ENCODE assay signal across 35 cellular contexts in genomic region chr11:59965424-59965823, GRCh38. TPM values are rescaled to one million over a fixed set of nuclear protein-coding genes. Genes with fewer than 3 reads are reported as not detected.
"Had no signal": no experiment of that assay in that cellular context is flagged by ENCODE, and none has a peak within 500 bp of the region (broad histone marks: within the 10 kb centered on the region; RNA-seq: fewer than 3 reads in every experiment).

No MANE protein-coding gene starts in this region.

- H3K79me2 ChIP-seq: parathyroid adenoma had no signal

- H2AFZ ChIP-seq: neural progenitor cell, parathyroid adenoma had no signal

- H3K36me3 ChIP-seq: neural progenitor cell, ovary, spleen, suprapubic skin, tibial artery, transverse colon, vagina had no signal

- DNase-seq: naive thymus-derived CD4-positive, alpha-beta T cell; natural killer cell; occipital lobe; ovary; posterior cingulate gyrus; psoas muscle; right cardiac atrium; spleen; stimulated activated CD4-positive, alpha-beta T cell treated with anti-CD3 and anti-CD28 coated beads, Interleukin-12 subunit alpha, Interleukin-12 subunit beta, amount 100 ng/mL, for 4 hours; stimulated activated CD4-positive, alpha-beta T cell treated with anti-CD3 and anti-CD28 coated beads, Interleukin-1b, Interleukin-23, amount 100 ng/mL, for 48 hours; stimulated activated CD4-positive, alpha-beta T cell treated with anti-CD3 and anti-CD28 coated beads, Interleukin-4, amount 100 ng/mL, for 1 hour; stimulated activated CD4-positive, alpha-beta T cell treated with anti-CD3 and anti-CD28 coated beads, Interleukin-4, amount 100 ng/mL, for 4 hours; stimulated activated CD8-positive, alpha-beta memory T cell treated with anti-CD3 and anti-CD28 coated beads, Interleukin-4, amount 100 ng/mL, for 48 hours; stimulated activated naive CD4-positive, alpha-beta T cell; stimulated activated naive CD8-positive, alpha-beta T cell treated with anti-CD3 and anti-CD28 coated beads, Interleukin-15, amount 100 ng/mL, for 72 hours; stimulated activated naive CD8-positive, alpha-beta T cell treated with anti-CD3 and anti-CD28 coated beads, Interleukin-15, Interleukin-2, amounts not matched to agents 100 U/mL and 50 U/mL, for 24 hours; substantia nigra; testis; tibial artery; transverse colon had no signal

- H3K9me3 ChIP-seq: ovary, psoas muscle, spleen, suprapubic skin, testis, tibial artery, transverse colon, vagina had no signal

- H3K9ac ChIP-seq: neural progenitor cell, parathyroid adenoma had no signal

- H3K27ac ChIP-seq: neural progenitor cell, ovary, parathyroid adenoma, psoas muscle, skin epidermis, spleen, suprapubic skin, tibial artery, transverse colon, vagina had no signal

- H3K4me3 ChIP-seq: neural progenitor cell, ovary, psoas muscle, skin epidermis, smooth muscle cell, spleen, suprapubic skin, testis, tibial artery, transverse colon, vagina had no signal

- FAIRE-seq: urothelium cell line had no signal

- ATAC-seq: naive thymus-derived CD4-positive, alpha-beta T cell; natural killer cell; psoas muscle; right cardiac atrium; sciatic nerve; stimulated activated memory B cell treated with anti-CD40 and anti-IgM and Interleukin-4, amounts not matched to agents 10 μg/mL and 1 μg/mL and 100 μg/mL, for 72 hours; stimulated activated naive CD8-positive, alpha-beta T cell treated with anti-CD3 and anti-CD28 coated beads, Interleukin-15, amount 100 ng/mL, for 72 hours; stimulated activated naive CD8-positive, alpha-beta T cell treated with anti-CD3 and anti-CD28 coated beads, Interleukin-15, Interleukin-2, amounts not matched to agents 100 U/mL and 50 U/mL, for 24 hours had no signal

- H3K4me2 ChIP-seq: neural progenitor cell, smooth muscle cell had no signal

- H3K27me3 ChIP-seq: neural progenitor cell, ovary, spleen, suprapubic skin, testis, tibial artery, transverse colon, vagina had no signal

- H3K4me1 ChIP-seq: neural progenitor cell, parathyroid adenoma, psoas muscle, suprapubic skin, tibial artery, vagina had no signal

RNA-seq across cellular contexts. Expression of gene OOSP4A, which starts 1.6 kb away (rescaled TPM):
- total RNA-seq: naive thymus-derived CD4-positive, alpha-beta T cell; natural killer cell; occipital lobe; osteoblast; ovary; progenitor cell of endocrine pancreas; psoas muscle; renal cortical epithelial cell; right cardiac atrium; sciatic nerve; smooth muscle cell; spleen; suprapubic skin; testis; transverse colon; ureter; vagina had no signal
- polyA plus RNA-seq: naive thymus-derived CD4-positive, alpha-beta T cell; neural cell; psoas muscle; right cardiac atrium; smooth muscle cell; spleen had no signal

RNA-seq across cellular contexts. Expression of gene OOSP1, which starts 27.2 kb away (rescaled TPM):
- total RNA-seq: naive thymus-derived CD4-positive, alpha-beta T cell; osteoblast; ovary; progenitor cell of endocrine pancreas; psoas muscle; right cardiac atrium; sciatic nerve; smooth muscle cell; spleen; suprapubic skin; transverse colon; ureter; vagina had no signal
- polyA plus RNA-seq: naive thymus-derived CD4-positive, alpha-beta T cell; neural cell; ovary; smooth muscle cell; spleen; thymus had no signal

RNA-seq across cellular contexts. Expression of gene OOSP4B, which starts 51.6 kb away (rescaled TPM):
- total RNA-seq: naive thymus-derived CD4-positive, alpha-beta T cell; natural killer cell; occipital lobe; osteoblast; ovary; progenitor cell of endocrine pancreas; psoas muscle; renal cortical epithelial cell; right cardiac atrium; sciatic nerve; smooth muscle cell; spleen; suprapubic skin; transverse colon; ureter; vagina had no signal
- polyA plus RNA-seq: naive thymus-derived CD4-positive, alpha-beta T cell; neural cell; psoas muscle; right cardiac atrium; smooth muscle cell; spleen had no signal
